In the genomic region with DNA sequence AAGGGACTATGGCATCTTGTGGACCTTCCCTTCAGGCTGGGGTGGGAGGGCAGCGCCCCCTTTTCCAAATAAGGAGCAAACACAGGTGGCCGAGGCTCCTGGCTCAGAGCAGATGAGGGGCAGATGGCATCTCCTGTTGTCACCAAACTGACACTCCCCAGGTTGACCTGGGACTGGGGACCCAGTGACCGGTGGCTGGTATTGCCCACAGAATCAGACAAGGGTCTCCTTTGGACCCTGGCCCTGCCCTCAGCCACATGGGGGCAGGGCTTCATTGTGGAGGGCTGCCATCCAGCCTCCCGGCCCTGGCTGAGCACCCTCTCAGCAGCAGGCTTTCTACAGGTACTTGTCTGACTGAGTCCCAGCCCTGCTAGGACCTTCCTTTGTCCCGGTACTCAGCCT, we compare ENCODE assay signal across 11 cellular contexts. TPM values are rescaled to one million over a fixed set of nuclear protein-coding genes. Genes with fewer than 3 reads are reported as not detected.
A peak's percentile ranks its signal among the peaks of the same experiment; 100 is the strongest.
DNase-seq lines count a peak whose midpoint lies in the region; ATAC-seq, FAIRE-seq and TF ChIP-seq lines count a peak whose summit lies in the region.
"Had no signal": no experiment of that assay in that cellular context is flagged by ENCODE, and none has a peak within 500 bp of the region (broad histone marks: within the 10 kb centered on the region; RNA-seq: fewer than 3 reads in every experiment).

No MANE protein-coding gene starts in this region.

- H3K4me2 ChIP-seq in GM12878 (ENCODE audit: control insufficient read depth, insufficient read depth): peak overlapping the region; percentile 38; the same call in 1 of the 2 replicates

- POLR2A ChIA-PET in GM12878 (lab: Charles Lee): no interaction called here

- TF ChIP-seq CTCF in left ventricle myocardium inferior (IDR thresholded peaks at IDR 0.05; ENCODE audit: borderline replicate concordance): no peak
- no peak for TF ChIP-seq CTCF in GM12878 (IDR thresholded peaks at IDR 0.05 in 2 of 3, conservative IDR thresholded peaks at IDR 0.05 in 1 of 3; ENCODE audit: control insufficient read depth in 2 of 3, extremely low read depth in 1 of 3, insufficient read depth in 1 of 3, low read depth in 3 of 3, low read length in 3 of 3)
- no peak for TF ChIP-seq CTCF in vagina (IDR thresholded peaks at IDR 0.05)

- H3K4me1 ChIP-seq in left ventricle myocardium inferior (peaks cover 35% of the 10 kb centered on the region), GM12878 (ENCODE audit: control insufficient read depth, insufficient read depth, low read length) (peaks cover 8% of the 10 kb centered on the region), mucosa of rectum (ENCODE audit: control insufficient read depth in 2 of 2, insufficient read depth in 2 of 2, low read length in 2 of 2) (peaks cover 14 to 18% of the 10 kb centered on the region in 2 donors), vagina (peaks cover 38% of the 10 kb centered on the region)

- RAD21 ChIA-PET in GM12878 (lab: Charles Lee; ENCODE audit: unreplicated experiment): no interaction called here

- intact Hi-C loops in left ventricle myocardium inferior (cut with micrococcal nuclease): no loop called here
- intact Hi-C loops in Right ventricle myocardium superior (cut with DNase I): no loop called here
- intact Hi-C loops in GM12878 (cut with micrococcal nuclease; ENCODE audit: unreplicated experiment): no loop called here
- intact Hi-C loops in vagina (cut with DNase I): no loop called here

- H3K4me3 ChIP-seq in left ventricle myocardium inferior (peak overlapping the region; percentile 68), GM12878 (no peak overlapping the region), mucosa of rectum (ENCODE audit: low read length in 2 of 2) (peak overlapping the region; percentile 66 to 71), vagina (peak overlapping the region; percentile 44 to 50)

- no peak for TF ChIP-seq RAD21 in GM12878 (IDR thresholded peaks at IDR 0.05; ENCODE audit: insufficient read depth, low read depth, low read length)

- H3K27me3 ChIP-seq in left ventricle myocardium inferior (ENCODE audit: low read depth) (peaks cover 63% of the 10 kb centered on the region), GM12878 (replicated peaks in 1 of 2; ENCODE audit: control insufficient read depth in 2 of 2, insufficient read depth in 2 of 2, low read length in 1 of 2) (no peaks in the 10 kb centered on the region), mucosa of rectum (ENCODE audit: control insufficient read depth in 2 of 2, insufficient read depth in 2 of 2, low read length in 2 of 2) (no peaks in the 10 kb centered on the region), vagina (no peaks in the 10 kb centered on the region)

- no peaks in the 10 kb centered on the region for H4K20me1 ChIP-seq in GM12878 (ENCODE audit: control insufficient read depth, insufficient read depth)

- H3K9ac ChIP-seq in GM12878 (ENCODE audit: control insufficient read depth, insufficient read depth, low read length): no peak overlapping the region
- H3K9ac ChIP-seq in mucosa of rectum (ENCODE audit: low read depth in 1 of 2, low read length in 2 of 2): peak overlapping the region; percentile 68 to 94

- WGBS in GM12878 (ENCODE audit: insufficient coverage, insufficient replicate concordance, low lambda C conversion rate, missing lambda C conversion rate): 43% methylated on average over 5 of the region's 5 CpGs

- no peaks in the 10 kb centered on the region for H3K79me2 ChIP-seq in GM12878 (ENCODE audit: control insufficient read depth, insufficient read depth, low read length)

- H3K36me3 ChIP-seq in left ventricle myocardium inferior (no peaks in the 10 kb centered on the region), GM12878 (ENCODE audit: control insufficient read depth in 2 of 2, insufficient read depth in 2 of 2, low read length in 1 of 2) (no peaks in the 10 kb centered on the region), mucosa of rectum (ENCODE audit: control insufficient read depth in 2 of 2, insufficient read depth in 2 of 2, low read length in 2 of 2) (no peaks in the 10 kb centered on the region), vagina (no peaks in the 10 kb centered on the region)

- no peak for TF ChIP-seq EP300 in GM12878 (IDR thresholded peaks at IDR 0.05; ENCODE audit: borderline replicate concordance in 1 of 2, control insufficient read depth in 1 of 2, low read depth in 2 of 2, low read length in 2 of 2)

- TF ChIP-seq POLR2A in GM12878 (IDR thresholded peaks at IDR 0.05; ENCODE audit: low read depth, low read length): no peak
- TF ChIP-seq POLR2A in vagina (IDR thresholded peaks at IDR 0.05): no peak

- H3K27ac ChIP-seq in left ventricle myocardium inferior (replicated peaks) (peak overlapping the region; percentile 94), GM12878 (ENCODE audit: control insufficient read depth, insufficient read depth) (no peak overlapping the region), mucosa of rectum (ENCODE audit: low read depth in 2 of 2, low read length in 2 of 2) (peak overlapping the region; percentile 92 to 95), vagina (peak overlapping the region; percentile 56)

- SMC1A ChIA-PET in GM12878 (lab: Charles Lee; ENCODE audit: uncharacterized antibody, unreplicated experiment): no interaction called here

- CTCF ChIA-PET in GM12878 (lab: Yijun Ruan, JAX): no interaction called here

- no peak overlapping the region for H2AFZ ChIP-seq in GM12878 (ENCODE audit: control insufficient read depth, low read depth, low read length)

- no TSS peak for BruUV-seq in GM12878 (replicated peaks; lab: Mats Ljungman, UMichigan)

- ATAC-seq in Right ventricle myocardium superior (ENCODE audit: poor library complexity): no peak
- no peak for ATAC-seq in GM12878
- no peak for ATAC-seq in HG03045 (IDR thresholded peaks at IDR 0.05; ENCODE audit: unreplicated experiment)

- DNase-seq in left ventricle myocardium inferior: no peak
- no peak for DNase-seq in Right ventricle myocardium superior
- no peak for DNase-seq in GM12878 (ENCODE audit: low read depth, low spot score)
- DNase-seq in vagina (ENCODE audit: extremely low spot score in 2 of 2): no peak
- no peak for DNase-seq in SW480 (ENCODE audit: low spot score)
- no peak for DNase-seq in nucleus accumbens (lab: John Stamatoyannopoulos, UW)
- DNase-seq: NCI-H1092 treated with DMSO at 0.1 percent for 48 hours had no signal

- FAIRE-seq in GM12878 (lab: Jason Lieb, UNC): no peak

- in situ Hi-C loops in GM12878 (cut with MboI): no loop called here

- H3K9me3 ChIP-seq in left ventricle myocardium inferior (replicated peaks) (no peaks in the 10 kb centered on the region), GM12878 (replicated peaks; ENCODE audit: control insufficient read depth, insufficient read depth, low read length) (no peaks in the 10 kb centered on the region), mucosa of rectum (ENCODE audit: control insufficient read depth in 2 of 2, low read length in 2 of 2) (no peaks in the 10 kb centered on the region), vagina (no peaks in the 10 kb centered on the region)

RNA-seq across cellular contexts. Expression of gene SIGIRR, which starts 0.8 kb away (rescaled TPM):
- total RNA-seq in left ventricle myocardium inferior: 34.9 TPM
- 38.6 TPM for total RNA-seq in Right ventricle myocardium superior
- total RNA-seq in GM12878 (2013; cell fraction: nucleolus; rRNA removed): 3.3 and 3.7 TPM in 2 replicates
- total RNA-seq in GM12878 (2014; rRNA removed): 5.2 and 6.5 TPM in 2 replicates
- 1.9 and 3.8 TPM in 2 replicates for total RNA-seq in GM12878 (2014; rRNA removed; fragmentation: Illumina TruSeq; extraction: Trizol)
- 10.1 and 10.9 TPM in 2 replicates for total RNA-seq in GM12878 (2021)
- 3.5 TPM for polyA plus RNA-seq in GM12878 (2011; ENCODE audit: low read depth)
- 2.2 and 5.1 TPM in 2 replicates for polyA plus RNA-seq in GM12878 (2011; rRNA removed)
- polyA plus RNA-seq in GM12878 (2011; cell fraction: cytosol; rRNA removed): 8.6 and 12.4 TPM in 2 replicates
- polyA plus RNA-seq in GM12878 (2011; cell fraction: nucleus; rRNA removed): 22.5 TPM in 2 replicates
- polyA plus RNA-seq in GM12878 (2012): 8.7 and 14.5 TPM in 2 replicates
- 0.82 and 1.7 TPM in 2 replicates for polyA plus RNA-seq in GM12878 (2014; fragmentation: Illumina TruSeq; extraction: Trizol)
- polyA plus RNA-seq in GM12878 (2014; fragmentation: Nextera tagmentation; extraction: Ambion mirVana): 1 to 10 TPM in 1 of 2 experiments, under 1 TPM in 1; 0.18 to 1.2 TPM
- 10.5 and 10.8 TPM in 2 replicates for polyA plus RNA-seq in GM12878 (2014; rRNA removed)
- 1 to 10 TPM; 5.2 to 7.2 TPM for polyA plus RNA-seq in GM12878 (2016; fragmentation: Nextera tagmentation; extraction: Ambion mirVana)
- polyA minus RNA-seq in GM12878 (2011; rRNA and poly(A)+ RNA removed): 1.7 and 4.0 TPM in 2 replicates
- 4.8 and 5.9 TPM in 2 replicates for polyA minus RNA-seq in GM12878 (2011; cell fraction: cytosol; rRNA and poly(A)+ RNA removed)
- polyA minus RNA-seq in GM12878 (2011; cell fraction: nucleus; rRNA and poly(A)+ RNA removed): 3.1 and 3.3 TPM in 2 replicates
- 48.1 TPM for total RNA-seq in vagina

RNA-seq across cellular contexts. Expression of gene PKP3, which starts 21.6 kb away (rescaled TPM):
- 0.52 TPM for total RNA-seq in left ventricle myocardium inferior
- total RNA-seq in Right ventricle myocardium superior: 0.86 TPM
- total RNA-seq in GM12878 (2013; cell fraction: nucleolus; rRNA removed): not detected in 2 replicates
- not detected in 2 replicates for total RNA-seq in GM12878 (2014; rRNA removed)
- not detected in 2 replicates for total RNA-seq in GM12878 (2014; rRNA removed; fragmentation: Illumina TruSeq; extraction: Trizol)
- total RNA-seq in GM12878 (2021): 0.37 and 0.90 TPM in 2 replicates
- not detected for polyA plus RNA-seq in GM12878 (2011; ENCODE audit: low read depth)
- polyA plus RNA-seq in GM12878 (2011; rRNA removed): not detected in 2 replicates
- polyA plus RNA-seq in GM12878 (2011; cell fraction: cytosol; rRNA removed): 0.05 TPM in 1 of 2 replicates, not detected in the other
- 0.09 and 0.34 TPM in 2 replicates for polyA plus RNA-seq in GM12878 (2011; cell fraction: nucleus; rRNA removed)
- not detected in 2 replicates for polyA plus RNA-seq in GM12878 (2012)
- not detected in 2 replicates for polyA plus RNA-seq in GM12878 (2014; fragmentation: Illumina TruSeq; extraction: Trizol)
- polyA plus RNA-seq in GM12878 (2014; fragmentation: Nextera tagmentation; extraction: Ambion mirVana): not detected
- polyA plus RNA-seq in GM12878 (2014; rRNA removed): 0.23 and 0.45 TPM in 2 replicates
- not detected for polyA plus RNA-seq in GM12878 (2016; fragmentation: Nextera tagmentation; extraction: Ambion mirVana)
- not detected in 2 replicates for polyA minus RNA-seq in GM12878 (2011; rRNA and poly(A)+ RNA removed)
- polyA minus RNA-seq in GM12878 (2011; cell fraction: cytosol; rRNA and poly(A)+ RNA removed): 1.5 and 2.1 TPM in 2 replicates
- polyA minus RNA-seq in GM12878 (2011; cell fraction: nucleus; rRNA and poly(A)+ RNA removed): 0.12 and 1.2 TPM in 2 replicates
- total RNA-seq in vagina: 117 TPM
- total RNA-seq: SK-MEL-5 had no signal

RNA-seq across cellular contexts. Expression of gene ANO9, which starts 26.2 kb away (rescaled TPM):
- total RNA-seq in left ventricle myocardium inferior: 0.11 TPM
- total RNA-seq in Right ventricle myocardium superior: 0.08 TPM
- 106 and 107 TPM in 2 replicates for total RNA-seq in GM12878 (2013; cell fraction: nucleolus; rRNA removed)
- total RNA-seq in GM12878 (2014; rRNA removed): 16.3 and 19.8 TPM in 2 replicates
- total RNA-seq in GM12878 (2014; rRNA removed; fragmentation: Illumina TruSeq; extraction: Trizol): 7.6 and 9.4 TPM in 2 replicates
- total RNA-seq in GM12878 (2021): 37.0 and 42.3 TPM in 2 replicates
- polyA plus RNA-seq in GM12878 (2011; ENCODE audit: low read depth): 14.4 TPM
- polyA plus RNA-seq in GM12878 (2011; rRNA removed): 12.7 and 21.8 TPM in 2 replicates
- 15.7 and 24.8 TPM in 2 replicates for polyA plus RNA-seq in GM12878 (2011; cell fraction: cytosol; rRNA removed)
- 445 and 483 TPM in 2 replicates for polyA plus RNA-seq in GM12878 (2011; cell fraction: nucleus; rRNA removed)
- polyA plus RNA-seq in GM12878 (2012): 46.7 and 48.0 TPM in 2 replicates
- polyA plus RNA-seq in GM12878 (2014; fragmentation: Illumina TruSeq; extraction: Trizol): 3.0 and 9.5 TPM in 2 replicates
- 1 to 10 TPM in 1 of 2 experiments, under 1 TPM in 1; 0.21 to 1.6 TPM for polyA plus RNA-seq in GM12878 (2014; fragmentation: Nextera tagmentation; extraction: Ambion mirVana)
- 42.1 and 51.0 TPM in 2 replicates for polyA plus RNA-seq in GM12878 (2014; rRNA removed)
- 10 to 100 TPM; 11.0 to 13.0 TPM for polyA plus RNA-seq in GM12878 (2016; fragmentation: Nextera tagmentation; extraction: Ambion mirVana)
- polyA minus RNA-seq in GM12878 (2011; rRNA and poly(A)+ RNA removed): 7.8 and 14.5 TPM in 2 replicates
- polyA minus RNA-seq in GM12878 (2011; cell fraction: cytosol; rRNA and poly(A)+ RNA removed): 3.9 and 5.2 TPM in 2 replicates
- 38.2 and 44.2 TPM in 2 replicates for polyA minus RNA-seq in GM12878 (2011; cell fraction: nucleus; rRNA and poly(A)+ RNA removed)
- total RNA-seq in vagina: 12.0 TPM
- total RNA-seq: fibroblast of villous mesenchyme, SK-MEL-5 had no signal

RNA-seq across cellular contexts. Expression of gene PTDSS2, which starts 34.4 kb away (rescaled TPM):
- total RNA-seq in left ventricle myocardium inferior: 30.2 TPM
- total RNA-seq in Right ventricle myocardium superior: 25.5 TPM
- 62.9 and 72.6 TPM in 2 replicates for total RNA-seq in GM12878 (2013; cell fraction: nucleolus; rRNA removed)
- total RNA-seq in GM12878 (2014; rRNA removed): 17.2 and 18.3 TPM in 2 replicates
- 4.8 and 6.6 TPM in 2 replicates for total RNA-seq in GM12878 (2014; rRNA removed; fragmentation: Illumina TruSeq; extraction: Trizol)
- total RNA-seq in GM12878 (2021): 21.1 and 24.9 TPM in 2 replicates
- polyA plus RNA-seq in GM12878 (2011; ENCODE audit: low read depth): 4.3 TPM
- 6.0 and 9.1 TPM in 2 replicates for polyA plus RNA-seq in GM12878 (2011; rRNA removed)
- polyA plus RNA-seq in GM12878 (2011; cell fraction: cytosol; rRNA removed): 15.2 and 17.0 TPM in 2 replicates
- polyA plus RNA-seq in GM12878 (2011; cell fraction: nucleus; rRNA removed): 92.1 and 99.5 TPM in 2 replicates
- 14.4 and 15.3 TPM in 2 replicates for polyA plus RNA-seq in GM12878 (2012)
- polyA plus RNA-seq in GM12878 (2014; fragmentation: Illumina TruSeq; extraction: Trizol): 6.1 and 9.9 TPM in 2 replicates
- under 1 TPM; 0.39 to 0.66 TPM for polyA plus RNA-seq in GM12878 (2014; fragmentation: Nextera tagmentation; extraction: Ambion mirVana)
- 18.4 and 18.5 TPM in 2 replicates for polyA plus RNA-seq in GM12878 (2014; rRNA removed)
- 10 to 100 TPM; 12.6 to 16.8 TPM for polyA plus RNA-seq in GM12878 (2016; fragmentation: Nextera tagmentation; extraction: Ambion mirVana)
- 14.0 and 20.2 TPM in 2 replicates for polyA minus RNA-seq in GM12878 (2011; rRNA and poly(A)+ RNA removed)
- polyA minus RNA-seq in GM12878 (2011; cell fraction: cytosol; rRNA and poly(A)+ RNA removed): 3.5 and 4.7 TPM in 2 replicates
- polyA minus RNA-seq in GM12878 (2011; cell fraction: nucleus; rRNA and poly(A)+ RNA removed): 14.5 and 26.6 TPM in 2 replicates
- 36.1 TPM for total RNA-seq in vagina

RNA-seq across cellular contexts. Expression of gene B4GALNT4, which starts 46.3 kb away (rescaled TPM):
- total RNA-seq in left ventricle myocardium inferior (1.5 TPM), Right ventricle myocardium superior (0.94 TPM), GM12878 (2014; rRNA removed) (0.06 and 1.4 TPM in 2 replicates), GM12878 (2014; rRNA removed; fragmentation: Illumina TruSeq; extraction: Trizol) (0.18 TPM in 1 of 2 replicates, not detected in the other), GM12878 (2021) (0.29 and 0.74 TPM in 2 replicates), vagina (15.5 TPM)
- total RNA-seq in GM12878 (2013; cell fraction: nucleolus; rRNA removed): 0.23 TPM in 1 of 2 replicates, not detected in the other
- not detected for polyA plus RNA-seq in GM12878 (2011; ENCODE audit: low read depth)
- polyA plus RNA-seq in GM12878 (2011; rRNA removed) (not detected in 2 replicates), GM12878 (2014; fragmentation: Illumina TruSeq; extraction: Trizol) (0.04 TPM in 1 of 2 replicates, not detected in the other), GM12878 (2014; fragmentation: Nextera tagmentation; extraction: Ambion mirVana) (not detected), GM12878 (2014; rRNA removed) (0.16 and 0.82 TPM in 2 replicates), GM12878 (2016; fragmentation: Nextera tagmentation; extraction: Ambion mirVana) (not detected)
- not detected in 2 replicates for polyA plus RNA-seq in GM12878 (2011; cell fraction: cytosol; rRNA removed)
- polyA plus RNA-seq in GM12878 (2011; cell fraction: nucleus; rRNA removed): 0.07 TPM in 1 of 2 replicates, not detected in the other
- 0.24 TPM in 1 of 2 replicates, not detected in the other for polyA plus RNA-seq in GM12878 (2012)
- not detected in 2 replicates for polyA minus RNA-seq in GM12878 (2011; rRNA and poly(A)+ RNA removed)
- not detected in 2 replicates for polyA minus RNA-seq in GM12878 (2011; cell fraction: cytosol; rRNA and poly(A)+ RNA removed)
- polyA minus RNA-seq in GM12878 (2011; cell fraction: nucleus; rRNA and poly(A)+ RNA removed): not detected in 2 replicates

Comparison
In these comparisons a context has a peak if more than half of its experiments do, and no peak if none do; other contexts are left out.
1. RNA of gene PKP3, which starts 21.6 kb away (total RNA-seq): 117 TPM in vagina (single experiment); 0.86 TPM in Right ventricle myocardium superior (single experiment), 0.52 TPM in left ventricle myocardium inferior (single experiment) and 0.37 to 0.90 TPM in GM12878; every median in the first group is over 10 times any median in the second.